ENCODE assay signal across 25 cellular contexts in the genomic region with DNA sequence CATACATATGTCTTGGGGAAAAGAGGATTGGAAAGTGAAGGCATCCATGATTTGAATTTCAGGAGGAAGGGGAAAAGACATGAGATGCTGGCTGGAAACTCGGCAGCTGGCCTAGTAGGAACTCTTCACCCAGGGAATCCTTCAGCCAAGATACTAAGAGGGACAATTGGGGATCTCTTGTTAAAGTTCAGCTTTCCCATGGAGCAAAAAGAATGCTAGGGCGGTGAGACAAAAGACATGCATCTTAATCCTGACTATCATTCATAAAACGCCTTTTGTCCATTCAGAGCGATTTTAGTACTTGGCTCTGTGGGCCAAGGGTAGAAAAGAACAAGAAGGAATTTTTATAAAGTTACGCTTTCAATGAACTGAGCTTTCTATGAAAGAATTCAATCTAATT. TPM values are rescaled to one million over a fixed set of nuclear protein-coding genes. Genes with fewer than 3 reads are reported as not detected.
"Had no signal": no experiment of that assay in that cellular context is flagged by ENCODE, and none has a peak within 500 bp of the region (broad histone marks: within the 10 kb centered on the region; RNA-seq: fewer than 3 reads in every experiment).

No MANE protein-coding gene starts in this region.

- H3K4me3 ChIP-seq: body of pancreas, mucosa of descending colon, sigmoid colon, thoracic aorta had no signal

- H3K4me1 ChIP-seq: body of pancreas had no signal

- H3K4me3 Mint-ChIP-seq: activated B cell treated with CpG ODN at 0.5 μM for 24 hours; activated CD4-positive, alpha-beta memory T cell treated with anti-CD3 and anti-CD28 coated beads, Interleukin-2, amount 10 ng/mL, durations not matched to agents 7 days and 5 days; activated naive CD8-positive, alpha-beta T cell treated with anti-CD3 and anti-CD28 coated beads, Interleukin-2, amount 50 U/mL, for 24 hours; memory B cell; stimulated activated naive B cell treated with anti-CD40 and anti-IgM and Interleukin-4, amounts not matched to agents 10 μg/mL and 1 μg/mL and 100 μg/mL, for 72 hours; T-helper 1 cell treated with Interleukin-12 subunit alpha and Interleukin-12 subunit beta and Interleukin-4 antibody, amounts not matched to agents 30 μg/mL and 1 μg/mL, for 36 hours; type B pancreatic cell had no signal

- H3K27ac Mint-ChIP-seq: activated B cell treated with CpG ODN at 0.5 μM for 24 hours; activated CD4-positive, alpha-beta memory T cell treated with anti-CD3 and anti-CD28 coated beads, Interleukin-2, amount 10 ng/mL, durations not matched to agents 7 days and 5 days; activated naive CD8-positive, alpha-beta T cell treated with anti-CD3 and anti-CD28 coated beads, Interleukin-2, amount 50 U/mL, for 24 hours; memory B cell; stimulated activated naive B cell treated with anti-CD40 and anti-IgM and Interleukin-4, amounts not matched to agents 10 μg/mL and 1 μg/mL and 100 μg/mL, for 72 hours; T-helper 1 cell treated with Interleukin-12 subunit alpha and Interleukin-12 subunit beta and Interleukin-4 antibody, amounts not matched to agents 30 μg/mL and 1 μg/mL, for 36 hours; type B pancreatic cell had no signal

- H3K9me3 ChIP-seq: body of pancreas, mucosa of descending colon, sigmoid colon, thoracic aorta had no signal

- H3K36me3 ChIP-seq: sigmoid colon, thoracic aorta had no signal

- H3K27me3 ChIP-seq: body of pancreas, sigmoid colon had no signal

- H3K4me1 Mint-ChIP-seq: activated B cell treated with CpG ODN at 0.5 μM for 24 hours; activated CD4-positive, alpha-beta memory T cell treated with anti-CD3 and anti-CD28 coated beads, Interleukin-2, amount 10 ng/mL, durations not matched to agents 7 days and 5 days; activated naive CD8-positive, alpha-beta T cell treated with anti-CD3 and anti-CD28 coated beads, Interleukin-2, amount 50 U/mL, for 24 hours; memory B cell; stimulated activated naive B cell treated with anti-CD40 and anti-IgM and Interleukin-4, amounts not matched to agents 10 μg/mL and 1 μg/mL and 100 μg/mL, for 72 hours had no signal

- H3K27me3 Mint-ChIP-seq: activated CD4-positive, alpha-beta memory T cell treated with anti-CD3 and anti-CD28 coated beads, Interleukin-2, amount 10 ng/mL, durations not matched to agents 7 days and 5 days; type B pancreatic cell had no signal

- H3K9me3 Mint-ChIP-seq: activated B cell treated with CpG ODN at 0.5 μM for 24 hours; activated CD4-positive, alpha-beta memory T cell treated with anti-CD3 and anti-CD28 coated beads, Interleukin-2, amount 10 ng/mL, durations not matched to agents 7 days and 5 days; activated naive CD8-positive, alpha-beta T cell treated with anti-CD3 and anti-CD28 coated beads, Interleukin-2, amount 50 U/mL, for 24 hours; memory B cell; stimulated activated naive B cell treated with anti-CD40 and anti-IgM and Interleukin-4, amounts not matched to agents 10 μg/mL and 1 μg/mL and 100 μg/mL, for 72 hours; T-helper 1 cell treated with Interleukin-12 subunit alpha and Interleukin-12 subunit beta and Interleukin-4 antibody, amounts not matched to agents 30 μg/mL and 1 μg/mL, for 36 hours had no signal

- DNase-seq: activated B cell treated with CpG ODN at 0.5 μM for 24 hours; activated CD4-positive, alpha-beta memory T cell treated with anti-CD3 and anti-CD28 coated beads, Interleukin-2, amount 10 ng/mL, durations not matched to agents 7 days and 5 days; activated CD4-positive, alpha-beta T cell treated with anti-CD3 and anti-CD28 coated beads for 4 hours; activated gamma-delta T cell; activated naive CD4-positive, alpha-beta T cell treated with anti-CD3 and anti-CD28 coated beads, Interleukin-2, amount 50 U/mL, for 16 hours; activated naive CD8-positive, alpha-beta T cell treated with anti-CD3 and anti-CD28 coated beads, Interleukin-2, amount 50 U/mL, for 24 hours; body of pancreas; central memory CD4-positive, alpha-beta T cell; dermis blood vessel endothelial cell; effector CD8-positive, alpha-beta T cell; foreskin melanocyte; head of caudate nucleus; islet precursor cell; left colon; mucosa of descending colon; posterior cingulate gyrus; sigmoid colon; stimulated activated CD4-positive, alpha-beta T cell treated with anti-CD3 and anti-CD28 coated beads, Interleukin-2, amount 100 ng/mL, for 48 hours; stimulated activated CD8-positive, alpha-beta memory T cell treated with anti-CD3 and anti-CD28 coated beads, Interleukin-4, amount 100 ng/mL, for 48 hours; stimulated activated naive B cell treated with anti-CD40 and anti-IgM and Interleukin-4, amounts not matched to agents 10 μg/mL and 1 μg/mL and 100 μg/mL, for 72 hours; T1000 had no signal

- H3K27ac ChIP-seq: body of pancreas, thoracic aorta had no signal

- H3K36me3 Mint-ChIP-seq: memory B cell; stimulated activated naive B cell treated with anti-CD40 and anti-IgM and Interleukin-4, amounts not matched to agents 10 μg/mL and 1 μg/mL and 100 μg/mL, for 72 hours had no signal

RNA-seq across cellular contexts. Expression of a gene that starts 20.6 kb away (rescaled TPM):
- total RNA-seq: activated B cell treated with CpG ODN at 0.5 μM for 24 hours; activated CD4-positive, alpha-beta memory T cell treated with anti-CD3 and anti-CD28 coated beads, Interleukin-2, amount 10 ng/mL, durations not matched to agents 7 days and 5 days had no signal
